Comparison of ENCODE assay signal across 11 cellular contexts in the genomic region with DNA sequence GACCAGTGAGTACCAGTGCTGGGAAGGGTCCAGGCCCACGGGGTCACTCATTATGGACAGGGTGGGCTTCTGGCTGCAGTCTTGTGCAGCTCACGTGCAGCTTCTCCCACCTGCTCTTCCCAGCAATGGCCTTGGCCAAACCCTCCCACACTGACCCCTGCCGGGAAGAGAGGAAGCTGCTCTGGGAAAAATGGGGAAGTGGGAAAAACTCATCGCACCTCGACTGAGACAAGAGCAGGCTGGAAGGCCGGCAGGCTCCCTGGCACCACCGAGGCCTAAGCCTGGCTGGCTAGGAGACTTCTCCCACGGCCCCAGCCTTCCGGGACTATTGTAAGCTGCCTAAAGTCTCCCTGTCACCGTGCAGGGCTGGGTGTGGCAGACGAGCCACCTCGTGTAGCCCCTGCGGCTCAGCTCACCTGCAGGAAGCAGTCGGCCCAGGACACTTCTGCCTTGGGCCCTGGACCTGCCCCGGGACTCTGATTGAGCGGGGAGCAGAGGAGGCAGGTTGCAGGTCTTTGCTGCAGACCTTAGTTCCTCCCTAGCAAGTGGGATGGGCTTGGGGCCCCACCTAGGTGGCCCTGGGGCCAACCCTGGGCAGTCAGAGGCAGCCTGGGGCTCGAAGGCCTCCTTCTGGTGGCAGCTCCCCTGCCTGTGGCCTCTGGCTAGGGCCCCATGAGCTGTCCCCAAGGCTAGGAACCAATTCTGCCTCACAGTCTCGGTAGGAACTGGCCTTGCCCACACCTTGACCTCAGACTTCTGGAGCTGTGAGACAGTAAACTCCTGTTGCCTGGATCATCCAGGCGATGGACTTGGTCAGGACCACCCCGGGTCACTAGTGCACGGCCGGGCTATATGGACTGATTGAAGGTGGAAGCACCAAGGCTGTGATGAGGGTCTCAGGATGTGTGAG. TPM values are rescaled to one million over a fixed set of nuclear protein-coding genes. Genes with fewer than 3 reads are reported as not detected.
DNase-seq lines count a peak whose midpoint lies in the region; ATAC-seq, FAIRE-seq and TF ChIP-seq lines count a peak whose summit lies in the region.
"Had no signal": no experiment of that assay in that cellular context is flagged by ENCODE, and none has a peak within 500 bp of the region (broad histone marks: within the 10 kb centered on the region; RNA-seq: fewer than 3 reads in every experiment).

No MANE protein-coding gene starts in this region.

- no peak for ATAC-seq in RWPE2 (ENCODE audit: low read depth)
- ATAC-seq in HG03469 (IDR thresholded peaks at IDR 0.05; ENCODE audit: unreplicated experiment): no peak
- no peak for ATAC-seq in HG03571 (IDR thresholded peaks at IDR 0.05; ENCODE audit: unreplicated experiment)

- H3K27me3 ChIP-seq in RWPE2 (ENCODE audit: insufficient read depth, poor library complexity, severe bottlenecking): no peaks in the 10 kb centered on the region

- no peak for TF ChIP-seq POLR2A in GM12891 (IDR thresholded peaks at IDR 0.05; ENCODE audit: low read depth, low read length)

- FAIRE-seq in GM12891 (lab: Jason Lieb, UNC): no peak

- no peak overlapping the region for H3K27ac ChIP-seq in RWPE2 (ENCODE audit: poor library complexity, severe bottlenecking)
- H3K27ac ChIP-seq: SK-N-MC had no signal

- H3K4me3 ChIP-seq in RWPE2 (ENCODE audit: severe bottlenecking) (no peak overlapping the region), fibroblast of mammary gland (ENCODE audit: control insufficient read depth, low read depth, low read length) (no peak overlapping the region)
- H3K4me3 ChIP-seq: SK-N-MC had no signal

- no peaks in the 10 kb centered on the region for H3K9me3 ChIP-seq in RWPE2 (ENCODE audit: severe bottlenecking)

- H3K4me1 ChIP-seq in RWPE2 (ENCODE audit: insufficient read depth, poor library complexity, severe bottlenecking): no peaks in the 10 kb centered on the region

- TF ChIP-seq CTCF in RWPE2 (IDR thresholded peaks at IDR 0.05; ENCODE audit: poor library complexity, severe bottlenecking) (peak; percentile 40), fibroblast of mammary gland (conservative IDR thresholded peaks at IDR 0.05; ENCODE audit: control insufficient read depth, insufficient read depth, low read depth, low read length) (peak; percentile 67)

- no peak for DNase-seq in GM12891 (ENCODE audit: insufficient read length, low spot score)
- peak; percentile 40 for DNase-seq in RWPE2 (ENCODE audit: low spot score)
- peak; percentile 30 for DNase-seq in fibroblast of mammary gland (ENCODE audit: low read depth)
- peak; percentile 67 for DNase-seq in posterior vena cava (ENCODE audit: low spot score)
- no peak for DNase-seq in HuH-7.5 (ENCODE audit: low spot score)
- no peak for DNase-seq in NCI-H1694 (lab: John Stamatoyannopoulos, UW)
- DNase-seq: activated T-cell treated with anti-CD3 and anti-CD28 coated beads, Interleukin-2, amount 50 U/mL, for 48 hours had no signal

- intact Hi-C loops in posterior vena cava (cut with DNase I): no loop called here

- no peaks in the 10 kb centered on the region for H3K36me3 ChIP-seq in RWPE2 (ENCODE audit: low read depth)

TF ChIP-seq in GM12891, 5 proteins besides CTCF, POLR2A, EP300 and RAD21:
- TF ChIP-seq SPI1 (IDR thresholded peaks at IDR 0.05; ENCODE audit: low read depth, low read length) (peak; percentile 40; the same call in 1 of the 2 replicates), POU2F2 (IDR thresholded peaks at IDR 0.05; ENCODE audit: low read depth, low read length) (no peak)

RNA-seq across cellular contexts. Expression of a gene that starts 23.1 kb away (rescaled TPM):
- polyA plus RNA-seq in GM12891 (2012; ENCODE audit: low read depth, missing spikeins): not detected
- total RNA-seq in posterior vena cava: not detected
- total RNA-seq: M059J had no signal

RNA-seq across cellular contexts. Expression of a gene that starts 30.4 kb away (rescaled TPM):
- not detected for polyA plus RNA-seq in GM12891 (2012; ENCODE audit: low read depth, missing spikeins)
- total RNA-seq in posterior vena cava: 10 to 100 TPM; 61.2 to 84.0 TPM

RNA-seq across cellular contexts. Expression of a gene that starts 36.7 kb away (rescaled TPM):
- not detected for polyA plus RNA-seq in GM12891 (2012; ENCODE audit: low read depth, missing spikeins)
- total RNA-seq in posterior vena cava: under 1 TPM in 1 of 2 donors, not detected in 1; 0.62 TPM
- total RNA-seq: M059J had no signal

Comparison
In these comparisons a context has a peak if more than half of its experiments do, and no peak if none do; other contexts are left out.
1. DNase-seq: peak in RWPE2 (single experiment), fibroblast of mammary gland (single experiment) and posterior vena cava (single experiment); none in GM12891 (single experiment), HuH-7.5 (single experiment) and NCI-H1694 (single experiment).